Comparison of ENCODE assay signal across 22 cellular contexts in the genomic region with DNA sequence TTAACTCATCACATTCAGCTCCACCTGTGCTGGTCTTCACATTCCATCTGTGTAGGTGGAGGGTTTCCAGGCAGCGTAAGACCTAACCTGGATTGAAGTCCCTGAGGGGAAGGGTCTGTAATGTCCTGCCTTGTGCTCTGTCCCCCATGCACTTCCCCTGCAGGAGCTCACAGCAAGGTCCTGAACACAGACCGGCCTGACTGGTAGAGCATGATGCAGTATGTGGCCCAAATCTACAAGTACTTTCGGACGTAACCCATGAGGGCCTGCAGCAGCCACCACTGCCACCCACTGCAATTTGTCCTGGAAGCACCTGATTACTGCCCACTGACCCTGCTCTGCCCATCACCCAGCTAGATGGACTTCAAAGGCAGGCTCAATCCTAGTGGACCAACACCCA. TPM values are rescaled to one million over a fixed set of nuclear protein-coding genes. Genes with fewer than 3 reads are reported as not detected.
DNase-seq lines count a peak whose midpoint lies in the region; ATAC-seq and TF ChIP-seq lines count a peak whose summit lies in the region.
"Had no signal": no experiment of that assay in that cellular context is flagged by ENCODE, and none has a peak within 500 bp of the region (broad histone marks: within the 10 kb centered on the region; RNA-seq: fewer than 3 reads in every experiment).

No MANE protein-coding gene starts in this region.

- DNase-seq in GM23338 (ENCODE audit: low spot score) (no peak), WTC11 (ENCODE audit: low spot score) (peak; percentile 7), islet precursor cell (peak; percentile 63), neural progenitor cell (ENCODE audit: low spot score) (no peak), NCI-H2107 treated with DMSO at 0.1 percent for 48 hours (lab: John Stamatoyannopoulos, UW; ENCODE audit: unreplicated experiment) (no peak), endodermal cell (no peak), SHP77 treated with DMSO at 0.1 percent for 48 hours (lab: John Stamatoyannopoulos, UW) (no peak), ascending aorta (ENCODE audit: low spot score in 2 of 2) (no peak)
- DNase-seq: 8988T; ACHN; AML-193; BE2C; Calu3; CD4-positive, alpha-beta T cell; COR-L47; DMS53; DMS79 treated with DMSO at 0.1 percent for 48 hours; H9 had no signal

- 86 to 88% methylated on average over 4 of the region's 4 CpGs for WGBS in endodermal cell (ENCODE audit: insufficient coverage in 1 of 2, insufficient read length in 1 of 2), 2 experiments

- no peaks in the 10 kb centered on the region for H3K9me3 Mint-ChIP-seq in GM23338
- no peaks in the 10 kb centered on the region for H3K9me3 Mint-ChIP-seq in WTC11
- H3K9me3 Mint-ChIP-seq in neural progenitor cell: peaks cover 2% of the 10 kb centered on the region
- no peaks in the 10 kb centered on the region for H3K9me3 Mint-ChIP-seq in endodermal cell
- H3K9me3 Mint-ChIP-seq: CD4-positive, alpha-beta T cell; H9 had no signal

- H3K4me1 ChIP-seq in GM23338 (ENCODE audit: insufficient read depth) (peaks cover 9% of the 10 kb centered on the region; the same call in 1 of the 2 replicates), neural progenitor cell (peaks cover 4% of the 10 kb centered on the region), endodermal cell (ENCODE audit: control insufficient read depth, insufficient read depth, low read length) (peaks cover 10% of the 10 kb centered on the region), ascending aorta (no peaks in the 10 kb centered on the region)
- H3K4me1 ChIP-seq: BE2C; BLaER1 treated with 17β-estradiol and CSF1 and Interleukin-3, amounts not matched to agents 10 nM and 100 nM had no signal

- H3F3A ChIP-seq in GM23338 (replicated peaks; ENCODE audit: low read depth): no peaks in the 10 kb centered on the region
- H3F3A ChIP-seq in neural progenitor cell (ENCODE audit: low read depth): no peaks in the 10 kb centered on the region

- H3K27ac Mint-ChIP-seq in GM23338: no peak overlapping the region
- H3K27ac Mint-ChIP-seq in WTC11: no peak overlapping the region
- H3K27ac Mint-ChIP-seq in neural progenitor cell: no peak overlapping the region
- H3K27ac Mint-ChIP-seq in endodermal cell: no peak overlapping the region
- H3K27ac Mint-ChIP-seq: CD4-positive, alpha-beta T cell; H9 had no signal

- no peak overlapping the region for H3K4me3 ChIP-seq in GM23338
- H3K4me3 ChIP-seq in neural progenitor cell: no peak overlapping the region
- H3K4me3 ChIP-seq in endodermal cell (ENCODE audit: low read length): no peak overlapping the region
- H3K4me3 ChIP-seq in ascending aorta: no peak overlapping the region
- H3K4me3 ChIP-seq: A549; BLaER1 treated with 17β-estradiol and CSF1 and Interleukin-3, amounts not matched to agents 10 nM and 100 nM had no signal

- H2AFZ ChIP-seq in GM23338: peak overlapping the region; percentile 63; the same call in 1 of the 2 replicates
- H2AFZ ChIP-seq in neural progenitor cell (replicated peaks): peak overlapping the region; percentile 34

- H3K9ac ChIP-seq in neural progenitor cell: no peak overlapping the region
- H3K9ac ChIP-seq in endodermal cell (ENCODE audit: extremely low read depth, low read length, poor library complexity, severe bottlenecking): no peak overlapping the region
- H3K9ac ChIP-seq: BLaER1 treated with 17β-estradiol and CSF1 and Interleukin-3, amounts not matched to agents 10 nM and 100 nM had no signal

- H3K36me3 ChIP-seq in GM23338 (ENCODE audit: insufficient read depth) (no peaks in the 10 kb centered on the region), neural progenitor cell (no peaks in the 10 kb centered on the region), endodermal cell (ENCODE audit: control insufficient read depth, insufficient read depth, low read length) (no peaks in the 10 kb centered on the region), ascending aorta (no peaks in the 10 kb centered on the region)
- H3K36me3 ChIP-seq: BE2C; BLaER1 treated with 17β-estradiol and CSF1 and Interleukin-3, amounts not matched to agents 10 nM and 100 nM had no signal

- no peak for TF ChIP-seq CTCF in GM23338 (conservative IDR thresholded peaks at IDR 0.05; ENCODE audit: low read depth in 2 of 2)
- no peak for TF ChIP-seq CTCF in WTC11 (IDR thresholded peaks at IDR 0.05)
- TF ChIP-seq CTCF in neural progenitor cell (IDR thresholded peaks at IDR 0.05): no peak
- TF ChIP-seq CTCF in endodermal cell (conservative IDR thresholded peaks at IDR 0.05): no peak
- no peak for TF ChIP-seq CTCF in ascending aorta (IDR thresholded peaks at IDR 0.05)

- H3K27me3 ChIP-seq in GM23338 (ENCODE audit: insufficient read depth) (no peaks in the 10 kb centered on the region), neural progenitor cell (no peaks in the 10 kb centered on the region), endodermal cell (ENCODE audit: control insufficient read depth, insufficient read depth, low read length, poor library complexity, severe bottlenecking) (no peaks in the 10 kb centered on the region), ascending aorta (no peaks in the 10 kb centered on the region)
- H3K27me3 ChIP-seq: BE2C; BLaER1 treated with 17β-estradiol and CSF1 and Interleukin-3, amounts not matched to agents 10 nM and 100 nM had no signal

- H3K27ac ChIP-seq in GM23338 (ENCODE audit: low read depth) (no peak overlapping the region), neural progenitor cell (no peak overlapping the region), endodermal cell (ENCODE audit: low read depth, low read length) (no peak overlapping the region), ascending aorta (no peak overlapping the region)
- H3K27ac ChIP-seq: BLaER1 treated with 17β-estradiol and CSF1 and Interleukin-3, amounts not matched to agents 10 nM and 100 nM had no signal

- H3K4me3 Mint-ChIP-seq in GM23338 (no peak overlapping the region), WTC11 (no peak overlapping the region), neural progenitor cell (no peak overlapping the region), endodermal cell (no peak overlapping the region)
- H3K4me3 Mint-ChIP-seq: CD14-positive monocyte; CD4-positive, alpha-beta T cell; H9 had no signal

- H3K9me3 ChIP-seq in neural progenitor cell (ENCODE audit: low read depth) (no peaks in the 10 kb centered on the region), endodermal cell (ENCODE audit: control insufficient read depth, low read length) (no peaks in the 10 kb centered on the region), ascending aorta (no peaks in the 10 kb centered on the region)
- H3K9me3 ChIP-seq: A549; BE2C; BLaER1 treated with 17β-estradiol and CSF1 and Interleukin-3, amounts not matched to agents 10 nM and 100 nM had no signal

- H3K27me3 Mint-ChIP-seq in GM23338 (ENCODE audit: insufficient read depth, low read depth, poor library complexity): no peaks in the 10 kb centered on the region
- no peaks in the 10 kb centered on the region for H3K27me3 Mint-ChIP-seq in WTC11 (ENCODE audit: low read depth)
- peaks cover 2% of the 10 kb centered on the region for H3K27me3 Mint-ChIP-seq in neural progenitor cell (ENCODE audit: insufficient read depth, low read depth)
- H3K27me3 Mint-ChIP-seq in endodermal cell (ENCODE audit: insufficient read depth): peaks cover 2% of the 10 kb centered on the region
- H3K27me3 Mint-ChIP-seq: CD4-positive, alpha-beta T cell had no signal

- H3K36me3 Mint-ChIP-seq in GM23338 (ENCODE audit: low read depth): no peaks in the 10 kb centered on the region
- H3K36me3 Mint-ChIP-seq in WTC11: no peaks in the 10 kb centered on the region
- H3K36me3 Mint-ChIP-seq in neural progenitor cell: no peaks in the 10 kb centered on the region
- no peaks in the 10 kb centered on the region for H3K36me3 Mint-ChIP-seq in endodermal cell (ENCODE audit: low read depth)
- H3K36me3 Mint-ChIP-seq: CD14-positive monocyte had no signal

- no peaks in the 10 kb centered on the region for H3K9me2 ChIP-seq in GM23338 (ENCODE audit: insufficient read depth)

- H4K20me1 ChIP-seq in GM23338 (replicated peaks; ENCODE audit: insufficient read depth): 0 out of 2 replicates have a peak, but pooled peaks cover 3% of the 10 kb centered on the region
- no peaks in the 10 kb centered on the region for H4K20me1 ChIP-seq in neural progenitor cell (ENCODE audit: low read depth)
- H4K20me1 ChIP-seq: BLaER1 treated with 17β-estradiol and CSF1 and Interleukin-3, amounts not matched to agents 10 nM and 100 nM had no signal

- intact Hi-C loops in ascending aorta (cut with DNase I): no loop called here

- H3K4me1 Mint-ChIP-seq in GM23338 (peaks cover 13% of the 10 kb centered on the region; the same call in 2 of the 3 replicates), WTC11 (peaks cover 9% of the 10 kb centered on the region), neural progenitor cell (no peaks in the 10 kb centered on the region), endodermal cell (peaks cover 18% of the 10 kb centered on the region)
- H3K4me1 Mint-ChIP-seq: CD14-positive monocyte had no signal

- ATAC-seq in GM23338 (peak; percentile 26; the same call in 2 of the 3 replicates), WTC11 (peak; percentile 28; the same call in 1 of the 2 replicates)
- ATAC-seq: A549, HCT116 had no signal

- no peak overlapping the region for H3K4me2 ChIP-seq in GM23338
- no peak overlapping the region for H3K4me2 ChIP-seq in neural progenitor cell
- H3K4me2 ChIP-seq: BLaER1 treated with 17β-estradiol and CSF1 and Interleukin-3, amounts not matched to agents 10 nM and 100 nM had no signal

- H3K79me2 ChIP-seq in GM23338 (replicated peaks; ENCODE audit: insufficient read depth): no peaks in the 10 kb centered on the region
- no peaks in the 10 kb centered on the region for H3K79me2 ChIP-seq in neural progenitor cell (ENCODE audit: low read depth)

- POLR2A ChIA-PET in WTC11 (lab: Charles Lee): interaction anchor here (0.6 kb wide), 2 partner anchors 576 to 728 kb away, joined by 3 to 4 read pairs; no protein-coding TSS in a partner anchor

- CTCF ChIA-PET in WTC11 (lab: Charles Lee): interaction anchor here (0.9 to 1.2 kb wide), 2 partner anchors 10 to 37 kb away, joined by 4 to 9 read pairs; a partner anchor contains a TSS

TF ChIP-seq in GM23338, 12 proteins besides CTCF, POLR2A, EP300 and RAD21 (continues in another document):
- TF ChIP-seq POLR2AphosphoS5 (IDR thresholded peaks at IDR 0.05; ENCODE audit: low read depth): no peak

TF ChIP-seq in WTC11, 78 proteins besides CTCF, POLR2A, EP300 and RAD21 (continues in another document):
- TF ChIP-seq CBFB (CRISPR knock-in tag; IDR thresholded peaks at IDR 0.05; ENCODE audit: low read depth) (no peak), ZNF121 (CRISPR knock-in tag; IDR thresholded peaks at IDR 0.05) (no peak)

RNA-seq across cellular contexts. Expression of a gene that starts 36.6 kb away (rescaled TPM):
- total RNA-seq in GM23338 (2014; rRNA removed; shearing (Covaris generic)): 7.9 and 13.1 TPM in 2 replicates
- 2.7 and 3.3 TPM in 2 replicates for polyA plus RNA-seq in GM23338 (2016; fragmentation: Nextera tagmentation; extraction: Ambion mirVana)
- total RNA-seq in WTC11 (2021): 4.2 to 5.1 TPM (median 4.9 TPM) in 3 replicates
- 1.9 and 4.4 TPM in 2 replicates for total RNA-seq in neural progenitor cell (ENCODE audit: low replicate concordance)
- 1 to 10 TPM; 1.8 to 2.0 TPM for total RNA-seq in endodermal cell
- 3.3 TPM for polyA plus RNA-seq in endodermal cell (2013, experiment 1 of 2)
- polyA plus RNA-seq in endodermal cell (2013, experiment 2 of 2): 4.0 TPM
- total RNA-seq in ascending aorta: not detected
- total RNA-seq: CD4-positive, alpha-beta T cell had no signal

Comparison
In these comparisons a context has a peak if more than half of its experiments do, and no peak if none do; other contexts are left out.
1. DNase-seq: peak in WTC11 (single experiment) and islet precursor cell (single experiment); none in GM23338 (single experiment), neural progenitor cell (single experiment), NCI-H2107 treated with DMSO at 0.1 percent for 48 hours (single experiment), endodermal cell (single experiment), SHP77 treated with DMSO at 0.1 percent for 48 hours (single experiment) and ascending aorta (0 of 2).